ENCODE assay signal across 8 cellular contexts in the genomic region with DNA sequence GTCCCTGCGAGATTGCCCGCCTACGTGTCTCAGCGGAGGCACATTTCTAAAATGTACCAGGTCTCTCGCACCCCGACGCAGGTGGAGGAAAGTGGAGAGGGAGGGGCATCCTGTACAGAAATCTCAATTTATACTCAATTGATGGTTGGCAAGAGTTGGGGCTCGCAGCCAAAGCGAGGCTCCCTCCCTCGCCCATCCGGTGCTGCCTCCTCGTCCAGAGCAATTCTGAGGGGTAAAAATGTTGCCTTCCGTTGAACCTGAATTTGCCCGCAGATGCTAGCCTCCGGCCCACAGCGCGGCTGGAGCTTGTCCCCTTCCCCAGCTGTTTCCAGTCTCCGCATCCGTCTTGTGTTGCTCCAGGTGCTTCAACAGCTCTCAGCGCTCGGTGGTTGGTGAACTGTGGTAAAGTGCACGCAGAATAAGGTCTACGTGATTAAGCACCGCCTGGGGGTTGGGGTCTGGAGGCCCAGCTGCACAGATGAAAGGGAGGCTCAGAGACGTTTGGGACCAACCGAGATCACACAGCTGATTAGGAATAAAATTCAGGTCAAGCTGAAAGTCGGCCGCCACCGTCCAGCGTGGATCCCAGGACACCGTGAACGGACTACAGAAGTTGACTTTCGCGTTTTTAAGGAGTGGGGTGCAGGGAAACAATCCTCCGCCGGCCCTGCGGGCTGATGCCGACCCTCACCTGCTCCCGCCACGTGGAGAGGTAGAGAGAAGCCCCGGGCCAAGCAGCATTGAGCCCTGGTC. TPM values are rescaled to one million over a fixed set of nuclear protein-coding genes. Genes with fewer than 3 reads are reported as not detected.
A peak's percentile ranks its signal among the peaks of the same experiment; 100 is the strongest.
DNase-seq lines count a peak whose midpoint lies in the region; ATAC-seq and TF ChIP-seq lines count a peak whose summit lies in the region.

No MANE protein-coding gene starts in this region.

- H3K27ac ChIP-seq in heart right ventricle, result peak overlapping the region in 9 of 10 donors; percentile 32 to 98 (median 64)

- TF ChIP-seq CTCF in WI38 (IDR thresholded peaks at IDR 0.05; ENCODE audit: low read depth, low read length), result no peak
- TF ChIP-seq CTCF in heart right ventricle (IDR thresholded peaks at IDR 0.05), result no peak
- TF ChIP-seq CTCF in retinal pigment epithelial cell (conservative IDR thresholded peaks at IDR 0.05; ENCODE audit: low read depth, low read length), result no peak

- 7 to 8% methylated on average over 41 of the region's 41 CpGs for WGBS in heart right ventricle, 2 donors

- intact Hi-C loops in heart right ventricle (cut with DNase I), result no loop called here

- H3K36me3 ChIP-seq in heart right ventricle, result peaks cover 0 to 32% (median 23%) of the 10 kb centered on the region in 9 donors

- peak overlapping the region; percentile 58 for H3K4me3 ChIP-seq in WI38 (ENCODE audit: low read depth, low read length)
- H3K4me3 ChIP-seq in heart right ventricle, result peak overlapping the region; percentile 3 to 99 (median 80)
- H3K4me3 ChIP-seq in retinal pigment epithelial cell (ENCODE audit: low read length), result peak overlapping the region; percentile 57

- ATAC-seq in HG03342 (IDR thresholded peaks at IDR 0.05; ENCODE audit: unreplicated experiment) (peak; percentile 2), heart right ventricle (peak in 5 of 8 donors; percentile 1 to 36 (median 5))

- DNase-seq in NCI-H2171 treated with DMSO at 0.1 percent for 48 hours (lab: John Stamatoyannopoulos, UW) (peak; percentile 79), NCI-H2171 (lab: John Stamatoyannopoulos, UW) (no peak), heart right ventricle (no peak), retinal pigment epithelial cell (ENCODE audit: low read depth) (no peak), COLO829 (ENCODE audit: low spot score) (no peak), GF-D8 (lab: John Stamatoyannopoulos, UW) (no peak)

- H3K9me3 ChIP-seq in heart right ventricle, result no peaks in the 10 kb centered on the region

- H3K4me1 ChIP-seq in heart right ventricle, result peaks cover 16 to 50% (median 48%) of the 10 kb centered on the region in 9 donors

- no peaks in the 10 kb centered on the region for H3K27me3 ChIP-seq in heart right ventricle

RNA-seq across cellular contexts. Expression of a gene that starts 0.8 kb away (rescaled TPM):
- total RNA-seq in heart right ventricle, result 10 to 100 TPM; 31.1 to 52.5 (median 34.0) TPM
- 10 to 100 TPM; 33.9 to 45.1 TPM for polyA plus RNA-seq in heart right ventricle
